Comparison of ENCODE assay signal across 8 cellular contexts in genomic region chr5:32444191-32444945, GRCh38. TPM values are rescaled to one million over a fixed set of nuclear protein-coding genes. Genes with fewer than 3 reads are reported as not detected.
DNase-seq lines count a peak whose midpoint lies in the region; ATAC-seq lines count a peak whose summit lies in the region.

Gene ZFR (minus strand): TSS chr5:32444740. CDS start chr5:32444658, 82 bp downstream.

- POLR2A ChIA-PET in activated CD4-positive, alpha-beta T cell treated with anti-CD3 and anti-CD28 coated beads, Interleukin-2, amount 10 ng/mL, durations not matched to agents 7 days and 5 days (lab: Charles Lee) = no interaction called here

- H3K27ac ChIP-seq in BLaER1 treated with 17β-estradiol and CSF1 and Interleukin-3, amounts not matched to agents 10 nM and 100 nM = peak within 1 kb of the TSS; percentile 92 to 98 (median 97)

- H3K9ac ChIP-seq in BLaER1 treated with 17β-estradiol and CSF1 and Interleukin-3, amounts not matched to agents 10 nM and 100 nM = peak within 1 kb of the TSS; percentile 91 to 99 (median 98)

- H3K9me3 ChIP-seq in BLaER1 treated with 17β-estradiol and CSF1 and Interleukin-3, amounts not matched to agents 10 nM and 100 nM (replicated peaks in 1 of 11) = peaks cover 0 to 15% (median 2%) of the 10 kb centered on the region in 11 experiments; a peak in 7 of 22 replicates

- H4K20me1 ChIP-seq in BLaER1 treated with 17β-estradiol and CSF1 and Interleukin-3, amounts not matched to agents 10 nM and 100 nM = peaks cover 20 to 44% (median 42%) of the 10 kb centered on the region in 11 experiments; a peak in 20 of 22 replicates

- peak; percentile 95 for DNase-seq in NCI-H69 (lab: John Stamatoyannopoulos, UW)
- peak; percentile 94 for DNase-seq in activated CD4-positive, alpha-beta T cell treated with anti-CD3 and anti-CD28 coated beads, Interleukin-2, amount 10 ng/mL, durations not matched to agents 7 days and 5 days
- DNase-seq in cortex of kidney (lab: John Stamatoyannopoulos, UW) = peak; percentile 63
- peak; percentile 94 for DNase-seq in left lobe of liver (ENCODE audit: low spot score)
- DNase-seq in stimulated activated CD4-positive, alpha-beta T cell treated with anti-CD3 and anti-CD28 coated beads, Interleukin-2, amount 100 ng/mL, for 24 hours = peak; percentile 92

- H3K36me3 Mint-ChIP-seq in activated CD4-positive, alpha-beta T cell treated with anti-CD3 and anti-CD28 coated beads, Interleukin-2, amount 10 ng/mL, durations not matched to agents 7 days and 5 days (ENCODE audit: low read depth) = peaks cover 21% of the 10 kb centered on the region

- peaks cover 33% of the 10 kb centered on the region for H3K4me1 Mint-ChIP-seq in activated CD4-positive, alpha-beta T cell treated with anti-CD3 and anti-CD28 coated beads, Interleukin-2, amount 10 ng/mL, durations not matched to agents 7 days and 5 days

- peaks cover 5 to 35% (median 23%) of the 10 kb centered on the region in 11 experiments; a peak in 20 of 22 replicates for H3K36me3 ChIP-seq in BLaER1 treated with 17β-estradiol and CSF1 and Interleukin-3, amounts not matched to agents 10 nM and 100 nM

- H3K27me3 ChIP-seq in BLaER1 treated with 17β-estradiol and CSF1 and Interleukin-3, amounts not matched to agents 10 nM and 100 nM = no peaks in the 10 kb centered on the region

- H3K27ac Mint-ChIP-seq in activated CD4-positive, alpha-beta T cell treated with anti-CD3 and anti-CD28 coated beads, Interleukin-2, amount 10 ng/mL, durations not matched to agents 7 days and 5 days = peak within 1 kb of the TSS; percentile 96

- peak within 1 kb of the TSS; percentile 76 to 93 (median 85) for H3K4me2 ChIP-seq in BLaER1 treated with 17β-estradiol and CSF1 and Interleukin-3, amounts not matched to agents 10 nM and 100 nM

- peaks cover 20 to 52% (median 23%) of the 10 kb centered on the region in 10 experiments for H3K4me1 ChIP-seq in BLaER1 treated with 17β-estradiol and CSF1 and Interleukin-3, amounts not matched to agents 10 nM and 100 nM

- peak within 1 kb of the TSS; percentile 88 to 97 (median 92) for H3K4me3 ChIP-seq in BLaER1 treated with 17β-estradiol and CSF1 and Interleukin-3, amounts not matched to agents 10 nM and 100 nM

- peaks cover 3% of the 10 kb centered on the region for H3K9me3 Mint-ChIP-seq in activated CD4-positive, alpha-beta T cell treated with anti-CD3 and anti-CD28 coated beads, Interleukin-2, amount 10 ng/mL, durations not matched to agents 7 days and 5 days

- H3K27me3 Mint-ChIP-seq in activated CD4-positive, alpha-beta T cell treated with anti-CD3 and anti-CD28 coated beads, Interleukin-2, amount 10 ng/mL, durations not matched to agents 7 days and 5 days = peaks cover 8% of the 10 kb centered on the region

- ATAC-seq in GM19372 (IDR thresholded peaks at IDR 0.05; ENCODE audit: low read depth, unreplicated experiment) (peak; percentile 75), HG03521 (IDR thresholded peaks at IDR 0.05; ENCODE audit: unreplicated experiment) (peak; percentile 83), left lobe of liver (peak; percentile 97)

- H3K4me3 Mint-ChIP-seq in activated CD4-positive, alpha-beta T cell treated with anti-CD3 and anti-CD28 coated beads, Interleukin-2, amount 10 ng/mL, durations not matched to agents 7 days and 5 days = peak within 1 kb of the TSS; percentile 91

- CTCF ChIA-PET in activated CD4-positive, alpha-beta T cell treated with anti-CD3 and anti-CD28 coated beads, Interleukin-2, amount 10 ng/mL, durations not matched to agents 7 days and 5 days (lab: Charles Lee) = interaction anchor here (0.7 to 1.4 kb wide), 3 partner anchors 10 to 114 kb away, joined by 3 to 4 read pairs (median 3); no protein-coding TSS in a partner anchor

RNA-seq across cellular contexts. Expression of gene ZFR, which starts in this region (rescaled TPM):
- 10 to 100 TPM; 46.6 to 52.1 TPM for total RNA-seq in activated CD4-positive, alpha-beta T cell treated with anti-CD3 and anti-CD28 coated beads, Interleukin-2, amount 10 ng/mL, durations not matched to agents 7 days and 5 days
- 18.2 TPM for total RNA-seq in left lobe of liver

Comparison
In these comparisons a context has a peak if more than half of its experiments do, and no peak if none do; other contexts are left out.
1. Peak in every context shown above with its lines: DNase-seq, ATAC-seq, H3K4me3 ChIP-seq and H3K27ac ChIP-seq.